In genomic region chr3:56363720-56364119, GRCh38 we compare ENCODE assay signal across 39 cellular contexts.
"Had no signal": no experiment of that assay in that cellular context is flagged by ENCODE, and none has a peak within 500 bp of the region (broad histone marks: within the 10 kb centered on the region; RNA-seq: fewer than 3 reads in every experiment).

No MANE protein-coding gene starts in this region.

- H3K27me3 ChIP-seq: adrenal gland, ascending aorta, body of pancreas, brain microvascular endothelial cell, breast epithelium, cardiac muscle cell had no signal

- H3K4me3 Mint-ChIP-seq: activated naive CD4-positive, alpha-beta T cell treated with anti-CD3 and anti-CD28 coated beads for 36 hours; activated naive CD4-positive, alpha-beta T cell treated with anti-CD3 and anti-CD28 coated beads, Interleukin-2, amount 10 ng/mL, durations not matched to agents 7 days and 5 days; activated naive CD4-positive, alpha-beta T cell treated with anti-CD3 and anti-CD28 coated beads, Interleukin-2, amount 50 U/mL, for 24 hours; activated naive CD8-positive, alpha-beta T cell; activated naive CD8-positive, alpha-beta T cell treated with anti-CD3 and anti-CD28 coated beads for 36 hours; activated naive CD8-positive, alpha-beta T cell treated with anti-CD3 and anti-CD28 coated beads, Interleukin-2, amount 10 ng/mL, durations not matched to agents 7 days and 5 days; activated naive CD8-positive, alpha-beta T cell treated with anti-CD3 and anti-CD28 coated beads, Interleukin-2, amount 50 U/mL, for 24 hours; activated T-cell treated with anti-CD3 and anti-CD28 coated beads, Interleukin-2, amount 50 U/mL, for 24 hours; activated T-cell treated with anti-CD3 and anti-CD28 coated beads, Interleukin-2, amount 50 U/mL, for 4 hours; activated T-cell treated with anti-CD3 and anti-CD28 coated beads, Interleukin-2, amount 50 U/mL, for 72 hours; activated T-helper 1 cell treated with anti-CD3 and anti-CD28 coated beads, Interleukin-12 subunit alpha, Interleukin-12 subunit beta, Interleukin-2, Interleukin-4 antibody, amounts not matched to agents 30 ng/mL and 10 ng/mL and 1 ng/mL, durations not matched to agents 14 hours and 24 hours and 36 hours; activated T-helper 17 cell treated with anti-CD3 and anti-CD28 coated beads, Interleukin-2, amount 50 U/mL, for 72 hours; brain; central memory CD8-positive, alpha-beta T cell had no signal

- H3K9me3 Mint-ChIP-seq: activated naive CD4-positive, alpha-beta T cell treated with anti-CD3 and anti-CD28 coated beads for 36 hours; activated naive CD4-positive, alpha-beta T cell treated with anti-CD3 and anti-CD28 coated beads, Interleukin-2, amount 10 ng/mL, durations not matched to agents 7 days and 5 days; activated naive CD4-positive, alpha-beta T cell treated with anti-CD3 and anti-CD28 coated beads, Interleukin-2, amount 50 U/mL, for 24 hours; activated naive CD4-positive, alpha-beta T cell treated with anti-CD3 and anti-CD28 coated beads, Interleukin-2, amount 50 U/mL, for 72 hours; activated naive CD8-positive, alpha-beta T cell treated with anti-CD3 and anti-CD28 coated beads for 36 hours; activated naive CD8-positive, alpha-beta T cell treated with anti-CD3 and anti-CD28 coated beads, Interleukin-2, amount 10 ng/mL, durations not matched to agents 7 days and 5 days; activated T-cell treated with anti-CD3 and anti-CD28 coated beads, Interleukin-2, amount 50 U/mL, for 24 hours; activated T-cell treated with anti-CD3 and anti-CD28 coated beads, Interleukin-2, amount 50 U/mL, for 4 hours; activated T-helper 1 cell treated with anti-CD3 and anti-CD28 coated beads, Interleukin-12 subunit alpha, Interleukin-12 subunit beta, Interleukin-2, Interleukin-4 antibody, amounts not matched to agents 30 ng/mL and 10 ng/mL and 1 ng/mL, durations not matched to agents 14 hours and 24 hours and 36 hours; activated T-helper 17 cell treated with anti-CD3 and anti-CD28 coated beads, Interleukin-2, amount 50 U/mL, for 72 hours; activated T-helper 2 cell treated with anti-CD3 and anti-CD28 coated beads, Interferon-gamma antibody, Interleukin-2, Interleukin-4, amounts not matched to agents 10 μg/mL and 5 μg/mL and 100 μg/mL, durations not matched to agents 14 hours and 24 hours and 36 hours; brain; central memory CD8-positive, alpha-beta T cell had no signal

- H3K27ac Mint-ChIP-seq: activated naive CD4-positive, alpha-beta T cell treated with anti-CD3 and anti-CD28 coated beads for 36 hours; activated naive CD4-positive, alpha-beta T cell treated with anti-CD3 and anti-CD28 coated beads, Interleukin-2, amount 10 ng/mL, durations not matched to agents 7 days and 5 days; activated naive CD4-positive, alpha-beta T cell treated with anti-CD3 and anti-CD28 coated beads, Interleukin-2, amount 50 U/mL, for 24 hours; activated naive CD4-positive, alpha-beta T cell treated with anti-CD3 and anti-CD28 coated beads, Interleukin-2, amount 50 U/mL, for 72 hours; activated naive CD8-positive, alpha-beta T cell; activated naive CD8-positive, alpha-beta T cell treated with anti-CD3 and anti-CD28 coated beads for 36 hours; activated naive CD8-positive, alpha-beta T cell treated with anti-CD3 and anti-CD28 coated beads, Interleukin-2, amount 10 ng/mL, durations not matched to agents 7 days and 5 days; activated naive CD8-positive, alpha-beta T cell treated with anti-CD3 and anti-CD28 coated beads, Interleukin-2, amount 50 U/mL, for 24 hours; activated T-cell treated with anti-CD3 and anti-CD28 coated beads, Interleukin-2, amount 50 U/mL, for 24 hours; activated T-cell treated with anti-CD3 and anti-CD28 coated beads, Interleukin-2, amount 50 U/mL, for 72 hours; activated T-helper 1 cell treated with anti-CD3 and anti-CD28 coated beads, Interleukin-12 subunit alpha, Interleukin-12 subunit beta, Interleukin-2, Interleukin-4 antibody, amounts not matched to agents 30 ng/mL and 10 ng/mL and 1 ng/mL, durations not matched to agents 14 hours and 24 hours and 36 hours; activated T-helper 17 cell treated with anti-CD3 and anti-CD28 coated beads, Interleukin-2, amount 50 U/mL, for 72 hours; activated T-helper 2 cell treated with anti-CD3 and anti-CD28 coated beads, Interferon-gamma antibody, Interleukin-2, Interleukin-4, amounts not matched to agents 10 μg/mL and 5 μg/mL and 100 μg/mL, durations not matched to agents 14 hours and 24 hours and 36 hours had no signal

- H3K9me3 ChIP-seq: adrenal gland, ascending aorta, body of pancreas, breast epithelium had no signal

- H3K27me3 Mint-ChIP-seq: brain had no signal

- ATAC-seq: activated naive CD4-positive, alpha-beta T cell treated with anti-CD3 and anti-CD28 coated beads, Interleukin-2, amount 50 U/mL, for 72 hours; activated naive CD8-positive, alpha-beta T cell treated with anti-CD3 and anti-CD28 coated beads, Interleukin-2, amount 50 U/mL, for 24 hours; activated T-cell treated with anti-CD3 and anti-CD28 coated beads, Interleukin-2, amount 50 U/mL, for 4 hours; activated T-cell treated with anti-CD3 and anti-CD28 coated beads, Interleukin-2, amount 50 U/mL, for 72 hours; activated T-helper 17 cell treated with anti-CD3 and anti-CD28 coated beads, Interleukin-2, amount 50 U/mL, for 72 hours; body of pancreas had no signal

- H3K27ac ChIP-seq: adrenal gland, ascending aorta, body of pancreas, brain microvascular endothelial cell, breast epithelium, cardiac muscle cell had no signal

- FAIRE-seq: astrocyte, bronchial epithelial cell had no signal

- H3K4me1 Mint-ChIP-seq: activated naive CD4-positive, alpha-beta T cell treated with anti-CD3 and anti-CD28 coated beads, Interleukin-2, amount 10 ng/mL, durations not matched to agents 7 days and 5 days; activated naive CD4-positive, alpha-beta T cell treated with anti-CD3 and anti-CD28 coated beads, Interleukin-2, amount 50 U/mL, for 24 hours; activated naive CD8-positive, alpha-beta T cell treated with anti-CD3 and anti-CD28 coated beads for 36 hours; activated naive CD8-positive, alpha-beta T cell treated with anti-CD3 and anti-CD28 coated beads, Interleukin-2, amount 10 ng/mL, durations not matched to agents 7 days and 5 days; activated naive CD8-positive, alpha-beta T cell treated with anti-CD3 and anti-CD28 coated beads, Interleukin-2, amount 50 U/mL, for 24 hours; activated T-helper 17 cell treated with anti-CD3 and anti-CD28 coated beads, Interleukin-2, amount 50 U/mL, for 72 hours; central memory CD8-positive, alpha-beta T cell had no signal

- H3K4me3 ChIP-seq: adrenal gland, ascending aorta, body of pancreas, breast epithelium, cardiac muscle cell had no signal

- H3K4me1 ChIP-seq: adrenal gland, ascending aorta, body of pancreas, breast epithelium had no signal

- H3K36me3 Mint-ChIP-seq: activated naive CD4-positive, alpha-beta T cell treated with anti-CD3 and anti-CD28 coated beads, Interleukin-2, amount 10 ng/mL, durations not matched to agents 7 days and 5 days; activated naive CD4-positive, alpha-beta T cell treated with anti-CD3 and anti-CD28 coated beads, Interleukin-2, amount 50 U/mL, for 24 hours; activated naive CD4-positive, alpha-beta T cell treated with anti-CD3 and anti-CD28 coated beads, Interleukin-2, amount 50 U/mL, for 72 hours; activated naive CD8-positive, alpha-beta T cell; activated naive CD8-positive, alpha-beta T cell treated with anti-CD3 and anti-CD28 coated beads for 36 hours; activated naive CD8-positive, alpha-beta T cell treated with anti-CD3 and anti-CD28 coated beads, Interleukin-2, amount 10 ng/mL, durations not matched to agents 7 days and 5 days had no signal

- DNase-seq: activated effector memory CD4-positive, alpha-beta T cell treated with anti-CD3 and anti-CD28 coated beads, Interleukin-2, amount 50 U/mL, for 16 hours; activated effector memory CD4-positive, alpha-beta T cell treated with Interleukin-2 at 50 U/mL for 16 hours; activated gamma-delta T cell; activated gamma-delta T cell treated with Interleukin-2 at 50 U/mL for 16 hours; activated naive CD4-positive, alpha-beta T cell; activated naive CD4-positive, alpha-beta T cell treated with anti-CD3 and anti-CD28 coated beads for 36 hours; activated naive CD4-positive, alpha-beta T cell treated with anti-CD3 and anti-CD28 coated beads, Interleukin-2, amount 10 ng/mL, durations not matched to agents 7 days and 5 days; activated naive CD4-positive, alpha-beta T cell treated with anti-CD3 and anti-CD28 coated beads, Interleukin-2, amount 50 U/mL, for 16 hours; activated naive CD4-positive, alpha-beta T cell treated with Interleukin-2 at 50 U/mL for 16 hours; activated naive CD8-positive, alpha-beta T cell treated with anti-CD3 and anti-CD28 coated beads for 36 hours; activated naive CD8-positive, alpha-beta T cell treated with anti-CD3 and anti-CD28 coated beads, Interleukin-2, amount 10 ng/mL, durations not matched to agents 7 days and 5 days; activated naive CD8-positive, alpha-beta T cell treated with anti-CD3 and anti-CD28 coated beads, Interleukin-2, amount 50 U/mL, for 24 hours; activated T-cell treated with anti-CD3 and anti-CD28 coated beads, Interleukin-2, amount 50 U/mL, for 24 hours; activated T-cell treated with anti-CD3 and anti-CD28 coated beads, Interleukin-2, amount 50 U/mL, for 4 hours; activated T-cell treated with anti-CD3 and anti-CD28 coated beads, Interleukin-2, amount 50 U/mL, for 48 hours; activated T-cell treated with anti-CD3 and anti-CD28 coated beads, Interleukin-2, amount 50 U/mL, for 72 hours; adrenal gland; amniotic stem cell; amygdala; anterior cingulate cortex; aorta; body of pancreas; brain microvascular endothelial cell; caudate nucleus; central memory CD4-positive, alpha-beta T cell; cerebellar nuclear complex had no signal

- H3K36me3 ChIP-seq: adrenal gland, ascending aorta, brain microvascular endothelial cell, breast epithelium, cardiac muscle cell had no signal
